Comparison of ENCODE assay signal across 12 cellular contexts in the genomic region with DNA sequence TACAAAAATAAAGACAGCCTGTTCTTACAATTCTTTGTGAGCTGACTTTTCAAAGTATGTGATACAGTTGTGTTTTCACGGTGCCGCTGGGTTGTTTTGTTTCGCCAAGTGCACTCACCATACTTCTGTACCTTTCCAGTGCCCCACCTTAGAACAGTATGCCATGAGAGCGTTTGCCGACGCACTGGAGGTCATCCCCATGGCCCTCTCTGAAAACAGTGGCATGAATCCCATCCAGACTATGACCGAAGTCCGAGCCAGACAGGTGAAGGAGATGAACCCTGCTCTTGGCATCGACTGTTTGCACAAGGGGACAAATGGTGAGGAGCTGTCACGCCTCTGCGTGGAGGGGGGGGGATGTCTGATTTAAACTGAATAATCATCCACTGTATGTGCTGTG. TPM values are rescaled to one million over a fixed set of nuclear protein-coding genes. Genes with fewer than 3 reads are reported as not detected.
A peak's percentile ranks its signal among the peaks of the same experiment; 100 is the strongest.
DNase-seq lines count a peak whose midpoint lies in the region; TF ChIP-seq lines count a peak whose summit lies in the region.
"Had no signal": no experiment of that assay in that cellular context is flagged by ENCODE, and none has a peak within 500 bp of the region (broad histone marks: within the 10 kb centered on the region; RNA-seq: fewer than 3 reads in every experiment).

No MANE protein-coding gene starts in this region.

- H2AFZ ChIP-seq in PC-9: no peak overlapping the region

- peaks cover 37% of the 10 kb centered on the region for H4K20me1 ChIP-seq in PC-9 (ENCODE audit: insufficient read depth)

- no peaks in the 10 kb centered on the region for H3K9me3 Mint-ChIP-seq in HFFc6
- no peaks in the 10 kb centered on the region for H3K9me3 Mint-ChIP-seq in chondrocyte (ENCODE audit: low read depth)
- H3K9me3 Mint-ChIP-seq: CD14-positive monocyte; CD8-positive, alpha-beta T cell had no signal

- no peaks in the 10 kb centered on the region for H3K9me3 ChIP-seq in PC-9 (ENCODE audit: insufficient read depth, low read depth)
- no peaks in the 10 kb centered on the region for H3K9me3 ChIP-seq in liver (ENCODE audit: control insufficient read depth in 4 of 4, low read length in 3 of 4)
- no peaks in the 10 kb centered on the region for H3K9me3 ChIP-seq in testis
- H3K9me3 ChIP-seq: A549, Caco-2 had no signal

- BruUV-seq in PC-9 (replicated peaks; lab: Mats Ljungman, UMichigan): TSS peak; percentile 1

- H3K27ac ChIP-seq in PC-9 (no peak overlapping the region; the same call in 1 of the 2 replicates), liver (ENCODE audit: low read depth in 1 of 2, low read length in 2 of 2) (no peak overlapping the region), testis (no peak overlapping the region)
- H3K27ac ChIP-seq: A549 had no signal

- peaks cover 41% of the 10 kb centered on the region for H3K4me1 Mint-ChIP-seq in HFFc6 (ENCODE audit: low read depth)
- H3K4me1 Mint-ChIP-seq in chondrocyte (ENCODE audit: low read depth): peaks cover 9% of the 10 kb centered on the region

- H3K9me2 ChIP-seq in PC-9 (ENCODE audit: insufficient read depth): no peaks in the 10 kb centered on the region

- CTCF ChIA-PET in PC-9 (lab: Charles Lee): no interaction called here

- H3K36me3 ChIP-seq in PC-9 (ENCODE audit: low read depth) (peaks cover 66% of the 10 kb centered on the region), liver (ENCODE audit: control insufficient read depth in 4 of 4, insufficient read depth in 3 of 4, low read depth in 1 of 4, low read length in 3 of 4) (peaks cover 14 to 63% (median 55%) of the 10 kb centered on the region in 4 donors), testis (ENCODE audit: low read depth, missing control alignments) (no peaks in the 10 kb centered on the region)

- H3F3A ChIP-seq in PC-9 (ENCODE audit: insufficient read depth, low read depth): peaks cover 88% of the 10 kb centered on the region

- no peak overlapping the region for H3K4me2 ChIP-seq in PC-9
- H3K4me2 ChIP-seq: A549 had no signal

- WGBS in liver: 37% methylated on average over 11 of the region's 11 CpGs
- WGBS in testis, 2 donors: 94 to 97% methylated on average over 11 of the region's 11 CpGs

- peaks cover 7% of the 10 kb centered on the region for H3K27me3 Mint-ChIP-seq in HFFc6 (ENCODE audit: insufficient read depth)
- no peaks in the 10 kb centered on the region for H3K27me3 Mint-ChIP-seq in chondrocyte (ENCODE audit: low read depth)

- TF ChIP-seq POLR2A in testis (IDR thresholded peaks at IDR 0.05): no peak

- peak overlapping the region; percentile 42; the same call in 1 of the 2 replicates for H3K27ac Mint-ChIP-seq in HFFc6
- no peak overlapping the region for H3K27ac Mint-ChIP-seq in chondrocyte (ENCODE audit: unreplicated experiment)
- H3K27ac Mint-ChIP-seq: CD8-positive, alpha-beta T cell had no signal

- H3K4me1 ChIP-seq in PC-9 (replicated peaks; ENCODE audit: insufficient read depth): peaks cover 24% of the 10 kb centered on the region
- peaks cover 0 to 25% (median 13%) of the 10 kb centered on the region in 4 donors for H3K4me1 ChIP-seq in liver (ENCODE audit: control insufficient read depth in 4 of 4, insufficient read depth in 4 of 4, low read length in 3 of 4)
- no peaks in the 10 kb centered on the region for H3K4me1 ChIP-seq in testis

- H3K79me2 ChIP-seq in PC-9 (ENCODE audit: low read depth): peaks cover 10% of the 10 kb centered on the region; the same call in 1 of the 2 replicates

- DNase-seq in HFFc6 (no peak), PC-9 (no peak), testis (peak; percentile 9), chondrocyte (ENCODE audit: low spot score) (no peak)
- no peak for DNase-seq in activated naive CD4-positive, alpha-beta T cell treated with Interleukin-2 at 50 U/mL for 16 hours
- DNase-seq: Caco-2; CD8-positive, alpha-beta T cell; GF-D8; HCEC 1CT had no signal

- peaks cover 51% of the 10 kb centered on the region for H3K36me3 Mint-ChIP-seq in HFFc6 (ENCODE audit: low read depth)
- peaks cover 43% of the 10 kb centered on the region for H3K36me3 Mint-ChIP-seq in chondrocyte (ENCODE audit: low read depth)

- POLR2A ChIA-PET in PC-9 (lab: Charles Lee; ENCODE audit: unreplicated experiment): interaction anchor here (0.6 to 1.0 kb wide), 2 partner anchors 13 to 98 kb away, joined by 5 to 12 read pairs; a partner anchor contains a TSS

- TF ChIP-seq CTCF in HFFc6 (IDR thresholded peaks at IDR 0.05): no peak
- no peak for TF ChIP-seq CTCF in PC-9 (conservative IDR thresholded peaks at IDR 0.05)
- no peak for TF ChIP-seq CTCF in liver (IDR thresholded peaks at IDR 0.05; ENCODE audit: low read depth, low read length, missing input control)
- no peak for TF ChIP-seq CTCF in testis (IDR thresholded peaks at IDR 0.05)
- TF ChIP-seq CTCF in chondrocyte (IDR thresholded peaks at IDR 0.05): no peak

- H3K4me3 ChIP-seq in PC-9: no peak overlapping the region
- H3K4me3 ChIP-seq in liver (ENCODE audit: low read depth in 1 of 3, low read length in 3 of 3): no peak overlapping the region
- no peak overlapping the region for H3K4me3 ChIP-seq in testis
- H3K4me3 ChIP-seq: A549 had no signal

- TF ChIP-seq RAD21 in liver (IDR thresholded peaks at IDR 0.05): peak; percentile 17 to 40

- H3K9ac ChIP-seq in liver (ENCODE audit: low read depth in 1 of 2, low read length in 2 of 2): no peak overlapping the region

- H3K4me3 Mint-ChIP-seq in HFFc6: no peak overlapping the region
- H3K4me3 Mint-ChIP-seq in chondrocyte (ENCODE audit: unreplicated experiment): no peak overlapping the region
- H3K4me3 Mint-ChIP-seq: CD14-positive monocyte; CD8-positive, alpha-beta T cell had no signal

- intact Hi-C loops in PC-9 (cut with micrococcal nuclease; ENCODE audit: unreplicated experiment) (no loop called here), testis (cut with DNase I; ENCODE audit: low total_unique reads) (no loop called here)

- H3K27me3 ChIP-seq in PC-9 (ENCODE audit: insufficient read depth, low read depth): no peaks in the 10 kb centered on the region
- H3K27me3 ChIP-seq in liver (ENCODE audit: control insufficient read depth in 4 of 4, insufficient read depth in 4 of 4, low read length in 3 of 4): no peaks in the 10 kb centered on the region
- H3K27me3 ChIP-seq in testis: no peaks in the 10 kb centered on the region

TF ChIP-seq in liver, 16 proteins besides CTCF, POLR2A, EP300 and RAD21 (continues in another document):
- peak; percentile 82 for TF ChIP-seq SP1 (IDR thresholded peaks at IDR 0.05)
- peak; percentile 54 for TF ChIP-seq YY1 (IDR thresholded peaks at IDR 0.05)
- TF ChIP-seq HNF4A (conservative IDR thresholded peaks at IDR 0.05): peak; percentile 92 to 95
- TF ChIP-seq, protein P1, sequence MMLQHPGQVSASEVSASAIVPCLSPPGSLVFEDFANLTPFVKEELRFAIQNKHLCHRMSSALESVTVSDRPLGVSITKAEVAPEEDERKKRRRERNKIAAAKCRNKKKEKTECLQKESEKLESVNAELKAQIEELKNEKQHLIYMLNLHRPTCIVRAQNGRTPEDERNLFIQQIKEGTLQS (IDR thresholded peaks at IDR 0.05): no peak
- TF ChIP-seq TAF1 (conservative IDR thresholded peaks at IDR 0.05): no peak
- peak in 1 of 2 donors; percentile 53 for TF ChIP-seq JUND (IDR thresholded peaks at IDR 0.05)
- TF ChIP-seq, protein P2, sequence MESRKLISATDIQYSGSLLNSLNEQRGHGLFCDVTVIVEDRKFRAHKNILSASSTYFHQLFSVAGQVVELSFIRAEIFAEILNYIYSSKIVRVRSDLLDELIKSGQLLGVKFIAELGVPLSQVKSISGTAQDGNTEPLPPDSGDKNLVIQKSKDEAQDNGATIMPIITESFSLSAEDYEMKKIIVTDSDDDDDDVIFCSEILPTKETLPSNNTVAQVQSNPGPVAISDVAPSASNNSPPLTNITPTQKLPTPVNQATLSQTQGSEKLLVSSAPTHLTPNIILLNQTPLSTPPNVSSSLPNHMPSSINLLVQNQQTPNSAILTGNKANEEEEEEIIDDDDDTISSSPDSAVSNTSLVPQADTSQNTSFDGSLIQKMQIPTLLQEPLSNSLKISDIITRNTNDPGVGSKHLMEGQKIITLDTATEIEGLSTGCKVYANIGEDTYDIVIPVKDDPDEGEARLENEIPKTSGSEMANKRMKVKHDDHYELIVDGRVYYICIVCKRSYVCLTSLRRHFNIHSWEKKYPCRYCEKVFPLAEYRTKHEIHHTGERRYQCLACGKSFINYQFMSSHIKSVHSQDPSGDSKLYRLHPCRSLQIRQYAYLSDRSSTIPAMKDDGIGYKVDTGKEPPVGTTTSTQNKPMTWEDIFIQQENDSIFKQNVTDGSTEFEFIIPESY (IDR thresholded peaks at IDR 0.05): no peak
- TF ChIP-seq, protein P3, sequence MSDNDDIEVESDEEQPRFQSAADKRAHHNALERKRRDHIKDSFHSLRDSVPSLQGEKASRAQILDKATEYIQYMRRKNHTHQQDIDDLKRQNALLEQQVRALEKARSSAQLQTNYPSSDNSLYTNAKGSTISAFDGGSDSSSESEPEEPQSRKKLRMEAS (IDR thresholded peaks at IDR 0.05): peak; percentile 16
- TF ChIP-seq RXRA (IDR thresholded peaks at IDR 0.05): peak; percentile 87
- TF ChIP-seq FOXA2 (IDR thresholded peaks at IDR 0.05): peak; percentile 16
- TF ChIP-seq NR2F2 (IDR thresholded peaks at IDR 0.05): peak; percentile 66
- no peak for TF ChIP-seq GABPA (IDR thresholded peaks at IDR 0.05 in 1 of 2, conservative IDR thresholded peaks at IDR 0.05 in 1 of 2)

RNA-seq across cellular contexts. Expression of a gene that starts 12.9 kb away (rescaled TPM):
- 100 to 1,000 TPM; 274 to 362 (median 330) TPM for total RNA-seq in HFFc6 (2021; fragmentation: NEBNext Ultra II Directional; extraction: Animal tissue kit (Norgen Biotek cat#: 25700))
- total RNA-seq in PC-9 (2021): 658 and 831 TPM in 2 replicates
- total RNA-seq in liver: 100 to 1,000 TPM; 130 to 157 TPM
- 10 to 100 TPM; 68.4 to 79.6 TPM for polyA plus RNA-seq in liver
- total RNA-seq in testis: 100 to 1,000 TPM; 155 to 189 TPM
- polyA plus RNA-seq in testis (ENCODE audit: insufficient read depth, low read depth, low replicate concordance): 299 TPM
- 161 to 170 TPM (median 165 TPM) in 3 replicates for total RNA-seq in chondrocyte

RNA-seq across cellular contexts. Expression of a gene that starts 13.3 kb away (rescaled TPM):
- 10 to 100 TPM; 16.3 to 26.2 (median 18.8) TPM for total RNA-seq in HFFc6 (2021; fragmentation: NEBNext Ultra II Directional; extraction: Animal tissue kit (Norgen Biotek cat#: 25700))
- total RNA-seq in PC-9 (2021) (36.4 and 51.4 TPM in 2 replicates), liver (10 to 100 TPM; 11.9 to 21.9 TPM), testis (10 to 100 TPM; 15.7 to 20.1 TPM), chondrocyte (15.6 to 21.2 TPM (median 18.8 TPM) in 3 replicates)
- polyA plus RNA-seq in liver (1 to 10 TPM; 8.3 to 8.5 TPM), testis (ENCODE audit: insufficient read depth, low read depth, low replicate concordance) (10.5 TPM)

RNA-seq across cellular contexts. Expression of a gene that starts 44.7 kb away (rescaled TPM):
- 10 to 100 TPM; 30.2 to 39.0 (median 38.0) TPM for total RNA-seq in HFFc6 (2021; fragmentation: NEBNext Ultra II Directional; extraction: Animal tissue kit (Norgen Biotek cat#: 25700))
- total RNA-seq in PC-9 (2021) (286 and 294 TPM in 2 replicates), liver (10 to 100 TPM in 1 of 2 donors, 1 to 10 TPM in 1; 6.8 to 33.7 TPM), testis (1 to 10 TPM; 4.3 to 7.2 TPM), chondrocyte (20.0 to 27.5 TPM (median 20.5 TPM) in 3 replicates)
- polyA plus RNA-seq in liver (10 to 100 TPM; 49.8 to 56.1 TPM), testis (ENCODE audit: insufficient read depth, low read depth, low replicate concordance) (16.1 TPM)
- total RNA-seq: CD8-positive, alpha-beta T cell had no signal
